In the genomic region with DNA sequence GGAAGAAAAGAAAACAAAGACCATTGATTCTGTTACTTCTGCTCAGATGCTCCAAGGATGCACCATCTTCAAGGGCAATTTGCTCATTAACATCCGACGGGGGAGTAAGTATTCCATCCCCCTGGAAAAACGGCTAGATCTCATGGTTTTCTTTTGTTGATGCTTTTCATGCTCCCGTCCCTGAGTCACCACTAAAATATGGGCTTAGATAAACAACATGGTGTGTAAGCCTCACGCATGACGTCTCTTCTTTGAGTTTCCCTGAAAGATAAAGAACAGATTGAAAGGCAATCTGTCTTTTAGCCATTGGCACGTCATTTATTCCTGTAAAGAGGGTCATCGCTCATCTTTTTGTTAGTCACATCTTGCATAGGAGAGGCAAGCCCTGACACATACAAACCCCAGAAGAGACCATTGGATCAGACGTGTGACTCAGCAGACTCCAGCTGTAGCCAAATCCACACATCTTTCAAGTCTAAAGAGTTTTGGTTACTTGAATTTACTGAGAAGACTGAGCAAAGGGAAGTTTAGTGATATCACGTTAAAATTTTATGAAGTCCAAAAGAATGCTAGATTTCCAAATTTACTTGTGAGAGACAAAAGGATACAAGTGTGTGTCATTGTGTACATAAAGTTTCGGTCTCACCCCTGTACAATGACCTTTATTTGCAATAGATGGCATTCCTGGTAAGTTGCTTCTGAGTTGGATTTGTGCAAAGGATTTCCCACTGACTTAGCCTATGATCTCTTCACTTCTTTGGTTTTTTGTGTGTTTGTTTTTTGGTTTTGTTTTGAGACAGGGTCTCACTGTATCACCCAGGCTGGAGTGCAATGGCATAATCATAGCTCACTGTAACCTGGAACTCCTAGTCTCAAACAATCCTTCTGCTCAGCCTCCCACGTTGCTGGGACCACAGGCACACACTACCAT, we compare ENCODE assay signal across 10 cellular contexts.
DNase-seq lines count a peak whose midpoint lies in the region; ATAC-seq, FAIRE-seq and TF ChIP-seq lines count a peak whose summit lies in the region.
"Had no signal": no experiment of that assay in that cellular context is flagged by ENCODE, and none has a peak within 500 bp of the region (broad histone marks: within the 10 kb centered on the region; RNA-seq: fewer than 3 reads in every experiment).

No MANE protein-coding gene starts in this region.

- DNase-seq in A172 (ENCODE audit: low spot score) (peak; percentile 95), bronchial epithelial cell (ENCODE audit: low read depth) (peak; percentile 100), lung microvascular endothelial cell (ENCODE audit: low read depth in 2 of 2) (peak; percentile 66 to 98), NAMALWA (ENCODE audit: low spot score) (no peak), pons (ENCODE audit: low spot score) (no peak)
- no peak for DNase-seq in activated CD4-positive, alpha-beta T cell treated with anti-CD3 and anti-CD28 coated beads, Interleukin-2, amount 50 U/mL, for 4 hours
- DNase-seq: DND-41 had no signal

- peak overlapping the region; percentile 69 for H3K27ac ChIP-seq in HUES64 (ENCODE audit: low read depth, low read length)
- H3K27ac ChIP-seq: KMS-11 had no signal

- H3K27me3 ChIP-seq in HUES64 (ENCODE audit: insufficient read depth, low read length) (no peaks in the 10 kb centered on the region), bronchial epithelial cell (ENCODE audit: control insufficient read depth, insufficient read depth, low read length) (no peaks in the 10 kb centered on the region)

- peaks cover 53% of the 10 kb centered on the region for H3K4me1 ChIP-seq in HUES64 (ENCODE audit: insufficient read depth, low read length)

- H3K4me3 ChIP-seq in HUES64 (ENCODE audit: low read length): no peak overlapping the region
- no peak overlapping the region for H3K4me3 ChIP-seq in bronchial epithelial cell (ENCODE audit: low read depth, low read length)

- no peak for ATAC-seq in HG03460 (IDR thresholded peaks at IDR 0.05; ENCODE audit: unreplicated experiment)

- WGBS in HUES64: 79% methylated on average over 12 of the region's 12 CpGs

- H3K9me3 ChIP-seq in HUES64 (ENCODE audit: insufficient read depth, low read depth, low read length): no peaks in the 10 kb centered on the region

- TF ChIP-seq CTCF in bronchial epithelial cell (IDR thresholded peaks at IDR 0.05; ENCODE audit: insufficient read depth, low read length, severe bottlenecking): no peak

- no peak overlapping the region; the same call in 1 of the 2 replicates for H3K9ac ChIP-seq in HUES64 (ENCODE audit: low read depth, low read length)
- H3K9ac ChIP-seq: KMS-11 had no signal

- H3K36me3 ChIP-seq in HUES64 (ENCODE audit: insufficient read depth, low read length) (peaks cover 48% of the 10 kb centered on the region), bronchial epithelial cell (ENCODE audit: control insufficient read depth, insufficient read depth, low read length) (peaks cover 7% of the 10 kb centered on the region)

- peak; percentile 99 for FAIRE-seq in bronchial epithelial cell (lab: Jason Lieb, UNC)

Comparison
In these comparisons a context has a peak if more than half of its experiments do, and no peak if none do; other contexts are left out.
1. DNase-seq: peak in A172 (single experiment), bronchial epithelial cell (single experiment) and lung microvascular endothelial cell (2 of 2); none in NAMALWA (single experiment), pons (single experiment) and activated CD4-positive, alpha-beta T cell treated with anti-CD3 and anti-CD28 coated beads, Interleukin-2, amount 50 U/mL, for 4 hours (0 of 2).